In genomic region chr4:184635381-184635780, GRCh38 we compare ENCODE assay signal across 15 cellular contexts. TPM values are rescaled to one million over a fixed set of nuclear protein-coding genes. Genes with fewer than 3 reads are reported as not detected.
A peak's percentile ranks its signal among the peaks of the same experiment; 100 is the strongest.
DNase-seq lines count a peak whose midpoint lies in the region; ATAC-seq, FAIRE-seq and TF ChIP-seq lines count a peak whose summit lies in the region.
"Had no signal": no experiment of that assay in that cellular context is flagged by ENCODE, and none has a peak within 500 bp of the region (broad histone marks: within the 10 kb centered on the region; RNA-seq: fewer than 3 reads in every experiment).

No MANE protein-coding gene starts in this region.

- peak; percentile 75 for DNase-seq in small intestine
- DNase-seq in amniotic stem cell (lab: John Stamatoyannopoulos, UW), result no peak
- DNase-seq in psoas muscle, result no peak
- DNase-seq in effector CD4-positive, alpha-beta T cell, result no peak
- DNase-seq: 8988T; AML-193; Caco-2; CD8-positive, alpha-beta memory T cell; DND-41; GDM1; HCEC 1CT had no signal

- H3K4me1 ChIP-seq in HEK293 (ENCODE audit: control insufficient read depth, insufficient read depth, low read length), result no peaks in the 10 kb centered on the region
- H3K4me1 ChIP-seq in liver (ENCODE audit: control insufficient read depth in 4 of 4, insufficient read depth in 4 of 4, low read length in 3 of 4), result peaks cover 7 to 11% (median 8%) of the 10 kb centered on the region in 4 donors
- peaks cover 0 to 6% of the 10 kb centered on the region in 2 donors for H3K4me1 ChIP-seq in small intestine (ENCODE audit: control insufficient read depth in 2 of 2, insufficient read depth in 1 of 2, low read depth in 1 of 2, low read length in 1 of 2)
- H3K4me1 ChIP-seq in psoas muscle, result peaks cover 10% of the 10 kb centered on the region
- H3K4me1 ChIP-seq: BLaER1 had no signal

- ATAC-seq in psoas muscle, result no peak

- no peaks in the 10 kb centered on the region for H3K27me3 ChIP-seq in liver (ENCODE audit: control insufficient read depth in 4 of 4, insufficient read depth in 4 of 4, low read length in 3 of 4)
- no peaks in the 10 kb centered on the region for H3K27me3 ChIP-seq in small intestine (ENCODE audit: control insufficient read depth in 2 of 2, insufficient read depth in 2 of 2, low read length in 2 of 2)
- no peaks in the 10 kb centered on the region for H3K27me3 ChIP-seq in psoas muscle (ENCODE audit: insufficient read depth in 3 of 3, low read length in 2 of 3)
- H3K27me3 ChIP-seq: BLaER1 had no signal

- peaks cover 21 to 79% of the 10 kb centered on the region in 2 experiments; a peak in 2 of 3 replicates for H3K36me3 ChIP-seq in HEK293 (ENCODE audit: control insufficient read depth in 2 of 2, insufficient read depth in 1 of 2, low read length in 2 of 2)
- peaks cover 11 to 39% (median 22%) of the 10 kb centered on the region in 4 donors for H3K36me3 ChIP-seq in liver (ENCODE audit: control insufficient read depth in 4 of 4, insufficient read depth in 3 of 4, low read depth in 1 of 4, low read length in 3 of 4)
- peaks cover 9 to 17% of the 10 kb centered on the region in 2 donors for H3K36me3 ChIP-seq in small intestine (ENCODE audit: control insufficient read depth in 2 of 2, insufficient read depth in 2 of 2, low read length in 2 of 2)
- H3K36me3 ChIP-seq in psoas muscle (ENCODE audit: insufficient read depth in 1 of 2, low read depth in 1 of 2), result peaks cover 9 to 85% of the 10 kb centered on the region in 2 donors

- H3K9me3 ChIP-seq in HEK293 (ENCODE audit: control insufficient read depth, insufficient read depth, low read depth, low read length) (no peaks in the 10 kb centered on the region), liver (ENCODE audit: control insufficient read depth in 4 of 4, low read length in 3 of 4) (no peaks in the 10 kb centered on the region), small intestine (ENCODE audit: control insufficient read depth, low read depth) (no peaks in the 10 kb centered on the region), psoas muscle (no peaks in the 10 kb centered on the region)
- H3K9me3 ChIP-seq: BLaER1, Caco-2 had no signal

- FAIRE-seq in islet of Langerhans (lab: Jason Lieb, UNC) (peak; percentile 41), small intestine (lab: Jason Lieb, UNC) (no peak)

- TF ChIP-seq CTCF in HEK293 (tag by site-specific recombination; IDR thresholded peaks at IDR 0.05) (no peak), liver (IDR thresholded peaks at IDR 0.05; ENCODE audit: low read depth, low read length, missing input control) (no peak), psoas muscle (IDR thresholded peaks at IDR 0.05) (no peak)

- intact Hi-C loops in psoas muscle (cut with DNase I), result no loop called here

- TF ChIP-seq RAD21 in liver (IDR thresholded peaks at IDR 0.05), result peak; percentile 21 to 46

- POLR2A ChIA-PET in HEK293 (lab: Yijun Ruan, JAX), result interaction anchor here (0.7 kb wide), 1 partner anchor 14 kb away, joined by 4 read pairs; the partner anchor contains the start of gene PRIMPOL

- H3K4me3 ChIP-seq in HEK293 (ENCODE audit: low read depth, low read length) (no peak overlapping the region), liver (ENCODE audit: low read depth in 1 of 3, low read length in 3 of 3) (no peak overlapping the region), small intestine (ENCODE audit: low read depth in 1 of 2, low read length in 2 of 2) (no peak overlapping the region), psoas muscle (no peak overlapping the region)
- H3K4me3 ChIP-seq: BLaER1 had no signal

- CTCF ChIA-PET in HEK293 (lab: Yijun Ruan, JAX), result interaction anchor here (0.6 kb wide), 1 partner anchor 404 kb away, joined by 3 read pairs; no protein-coding TSS in a partner anchor

- H3K27ac ChIP-seq in HEK293 (ENCODE audit: extremely low read depth, low read depth, low read length), result no peak overlapping the region
- no peak overlapping the region for H3K27ac ChIP-seq in liver (ENCODE audit: low read depth in 1 of 2, low read length in 2 of 2)
- H3K27ac ChIP-seq in small intestine (ENCODE audit: low read depth in 1 of 2, low read length in 1 of 2), result no peak overlapping the region
- H3K27ac ChIP-seq in psoas muscle, result no peak overlapping the region
- H3K27ac ChIP-seq: BLaER1 had no signal

- no peak overlapping the region for H3K9ac ChIP-seq in liver (ENCODE audit: low read depth in 1 of 2, low read length in 2 of 2)
- H3K9ac ChIP-seq: BLaER1 had no signal

- WGBS in liver, result 38% methylated on average over 3 of the region's 3 CpGs
- WGBS in small intestine, 3 donors, result 27 to 49% (median 32%) methylated on average over 3 of the region's 3 CpGs
- whole genome bisulfite sequencing in psoas muscle, 3 donors, result 69 to 93% (median 74%) methylated on average over 3 of the region's 3 CpGs

TF ChIP-seq in HEK293, 187 proteins besides CTCF, POLR2A, EP300 and RAD21:
- TF ChIP-seq SCRT2 (tag by site-specific recombination; IDR thresholded peaks at IDR 0.05) (peak; percentile 66; the same call in 1 of the 2 replicates), ZNF248 (tag by site-specific recombination; IDR thresholded peaks at IDR 0.05) (no peak)

TF ChIP-seq in liver, 16 proteins besides CTCF, POLR2A, EP300 and RAD21:
- TF ChIP-seq NR2F2 (IDR thresholded peaks at IDR 0.05) (no peak), RXRA (IDR thresholded peaks at IDR 0.05) (peak; percentile 76 to 82), HNF4G (IDR thresholded peaks at IDR 0.05) (peak; percentile 17), ATF3 (IDR thresholded peaks at IDR 0.05) (no peak), JUND (IDR thresholded peaks at IDR 0.05) (peak in 1 of 2 donors; percentile 22), SP1 (IDR thresholded peaks at IDR 0.05) (peak; percentile 37), MAX (IDR thresholded peaks at IDR 0.05) (peak; percentile 26), ZBTB33 (IDR thresholded peaks at IDR 0.05) (peak; percentile 21), TAF1 (conservative IDR thresholded peaks at IDR 0.05) (no peak), GABPA (IDR thresholded peaks at IDR 0.05 in 1 of 2, conservative IDR thresholded peaks at IDR 0.05 in 1 of 2) (no peak), FOXA2 (IDR thresholded peaks at IDR 0.05) (peak; percentile 39), FOXA1 (IDR thresholded peaks at IDR 0.05) (no peak), YY1 (IDR thresholded peaks at IDR 0.05) (peak; percentile 33), EGR1 (IDR thresholded peaks at IDR 0.05; ENCODE audit: low read depth in 2 of 2) (no peak), HNF4A (conservative IDR thresholded peaks at IDR 0.05) (peak; percentile 72 to 73)
- TF ChIP-seq, protein P1, sequence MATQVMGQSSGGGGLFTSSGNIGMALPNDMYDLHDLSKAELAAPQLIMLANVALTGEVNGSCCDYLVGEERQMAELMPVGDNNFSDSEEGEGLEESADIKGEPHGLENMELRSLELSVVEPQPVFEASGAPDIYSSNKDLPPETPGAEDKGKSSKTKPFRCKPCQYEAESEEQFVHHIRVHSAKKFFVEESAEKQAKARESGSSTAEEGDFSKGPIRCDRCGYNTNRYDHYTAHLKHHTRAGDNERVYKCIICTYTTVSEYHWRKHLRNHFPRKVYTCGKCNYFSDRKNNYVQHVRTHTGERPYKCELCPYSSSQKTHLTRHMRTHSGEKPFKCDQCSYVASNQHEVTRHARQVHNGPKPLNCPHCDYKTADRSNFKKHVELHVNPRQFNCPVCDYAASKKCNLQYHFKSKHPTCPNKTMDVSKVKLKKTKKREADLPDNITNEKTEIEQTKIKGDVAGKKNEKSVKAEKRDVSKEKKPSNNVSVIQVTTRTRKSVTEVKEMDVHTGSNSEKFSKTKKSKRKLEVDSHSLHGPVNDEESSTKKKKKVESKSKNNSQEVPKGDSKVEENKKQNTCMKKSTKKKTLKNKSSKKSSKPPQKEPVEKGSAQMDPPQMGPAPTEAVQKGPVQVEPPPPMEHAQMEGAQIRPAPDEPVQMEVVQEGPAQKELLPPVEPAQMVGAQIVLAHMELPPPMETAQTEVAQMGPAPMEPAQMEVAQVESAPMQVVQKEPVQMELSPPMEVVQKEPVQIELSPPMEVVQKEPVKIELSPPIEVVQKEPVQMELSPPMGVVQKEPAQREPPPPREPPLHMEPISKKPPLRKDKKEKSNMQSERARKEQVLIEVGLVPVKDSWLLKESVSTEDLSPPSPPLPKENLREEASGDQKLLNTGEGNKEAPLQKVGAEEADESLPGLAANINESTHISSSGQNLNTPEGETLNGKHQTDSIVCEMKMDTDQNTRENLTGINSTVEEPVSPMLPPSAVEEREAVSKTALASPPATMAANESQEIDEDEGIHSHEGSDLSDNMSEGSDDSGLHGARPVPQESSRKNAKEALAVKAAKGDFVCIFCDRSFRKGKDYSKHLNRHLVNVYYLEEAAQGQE (IDR thresholded peaks at IDR 0.05), result no peak

RNA-seq across cellular contexts. Expression of gene CASP3, which starts 13.9 kb away (rescaled TPM):
- total RNA-seq in liver, result 10 to 100 TPM; 13.2 to 30.1 TPM
- polyA plus RNA-seq in liver, result 10 to 100 TPM in 1 of 2 donors, 1 to 10 TPM in 1; 7.8 to 10.4 TPM
- polyA plus RNA-seq in small intestine, result 10 to 100 TPM; 37.2 to 66.6 (median 61.6) TPM
- 10 to 100 TPM; 13.8 to 49.7 (median 20.5) TPM for total RNA-seq in psoas muscle
- polyA plus RNA-seq in psoas muscle, result 10 to 100 TPM; 16.1 to 46.6 (median 39.8) TPM

RNA-seq across cellular contexts. Expression of gene PRIMPOL, which starts 14.2 kb away (rescaled TPM):
- total RNA-seq in liver, result 1 to 10 TPM; 5.9 to 7.3 TPM
- polyA plus RNA-seq in liver, result 1 to 10 TPM; 2.2 to 5.0 TPM
- 10 to 100 TPM; 11.8 to 27.7 (median 14.1) TPM for polyA plus RNA-seq in small intestine
- total RNA-seq in psoas muscle, result 10 to 100 TPM in 1 of 4 donors, 1 to 10 TPM in 3; 4.8 to 10.1 (median 7.5) TPM
- 10 to 100 TPM in 1 of 3 donors, 1 to 10 TPM in 2; 4.2 to 11.1 (median 5.6) TPM for polyA plus RNA-seq in psoas muscle
